2 cellular contexts compared by ENCODE assay signal in the genomic region with DNA sequence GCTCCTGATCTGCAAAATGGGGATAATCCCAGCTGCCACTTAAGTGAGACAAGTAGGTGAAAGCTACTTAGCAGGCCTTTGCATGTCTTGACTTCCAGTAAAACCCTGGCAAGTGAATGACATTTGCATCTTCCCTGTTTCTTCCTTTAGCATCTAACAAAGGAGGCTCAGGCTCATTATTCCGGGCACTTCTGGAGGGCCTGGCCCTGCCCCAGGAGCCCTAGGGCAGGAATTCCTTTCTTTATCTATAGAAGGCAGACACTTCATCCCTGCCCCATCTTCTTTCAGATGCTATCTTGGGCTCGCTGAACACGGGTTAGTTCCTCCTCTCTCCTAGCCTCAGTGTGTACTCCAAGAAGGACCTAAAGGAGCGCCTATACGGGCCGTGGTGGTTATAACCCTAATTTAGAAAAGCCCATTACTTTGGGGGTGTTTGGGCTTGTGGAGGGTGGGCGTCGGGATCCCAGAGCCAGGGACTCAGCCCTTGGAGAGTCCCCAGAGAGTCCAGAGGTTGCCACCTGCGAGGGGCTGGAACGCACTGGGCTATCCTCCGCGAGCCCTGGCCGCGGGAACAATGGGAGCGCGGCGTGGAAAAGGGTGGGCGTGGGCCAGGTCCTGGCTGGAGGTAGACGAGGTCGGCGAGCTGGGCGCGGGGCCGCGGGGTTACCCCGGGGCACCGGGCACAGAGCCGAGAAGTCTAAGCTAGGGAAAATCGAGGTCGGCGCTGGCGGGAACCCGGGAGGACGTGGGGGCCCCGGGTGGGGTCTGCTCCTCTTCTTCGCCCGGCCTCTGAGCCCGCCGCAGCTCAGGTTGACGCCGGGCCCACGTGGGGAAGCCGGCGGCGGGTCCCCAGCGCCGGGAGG.
TF ChIP-seq lines count a peak whose summit lies in the region.

No MANE protein-coding gene starts in this region.

TF ChIP-seq in H1, 55 proteins besides CTCF, POLR2A, EP300 and RAD21 (continues in another document):
- TF ChIP-seq SP4 (IDR thresholded peaks at IDR 0.05; ENCODE audit: low read length): no peak
- TF ChIP-seq SIRT6 (IDR thresholded peaks at IDR 0.05; ENCODE audit: low read length): no peak
- TF ChIP-seq EGR1 (IDR thresholded peaks at IDR 0.05; ENCODE audit: borderline replicate concordance, low read depth, low read length): no peak
- TF ChIP-seq TAF7 (optimal IDR thresholded peaks at IDR 0.05; ENCODE audit: borderline replicate concordance, low read depth, low read length): no peak
- no peak for TF ChIP-seq RXRA (IDR thresholded peaks at IDR 0.05; ENCODE audit: insufficient read depth, low read depth, low read length)
- no peak for TF ChIP-seq CEBPB (IDR thresholded peaks at IDR 0.05; ENCODE audit: low read depth, low read length)
- TF ChIP-seq, protein P1, sequence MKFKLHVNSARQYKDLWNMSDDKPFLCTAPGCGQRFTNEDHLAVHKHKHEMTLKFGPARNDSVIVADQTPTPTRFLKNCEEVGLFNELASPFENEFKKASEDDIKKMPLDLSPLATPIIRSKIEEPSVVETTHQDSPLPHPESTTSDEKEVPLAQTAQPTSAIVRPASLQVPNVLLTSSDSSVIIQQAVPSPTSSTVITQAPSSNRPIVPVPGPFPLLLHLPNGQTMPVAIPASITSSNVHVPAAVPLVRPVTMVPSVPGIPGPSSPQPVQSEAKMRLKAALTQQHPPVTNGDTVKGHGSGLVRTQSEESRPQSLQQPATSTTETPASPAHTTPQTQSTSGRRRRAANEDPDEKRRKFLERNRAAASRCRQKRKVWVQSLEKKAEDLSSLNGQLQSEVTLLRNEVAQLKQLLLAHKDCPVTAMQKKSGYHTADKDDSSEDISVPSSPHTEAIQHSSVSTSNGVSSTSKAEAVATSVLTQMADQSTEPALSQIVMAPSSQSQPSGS (IDR thresholded peaks at IDR 0.05; ENCODE audit: low read length): no peak
- TF ChIP-seq RNF2 (IDR thresholded peaks at IDR 0.05; ENCODE audit: borderline replicate concordance, low read depth, low read length, missing control alignments, poor library complexity, severe bottlenecking): no peak
- TF ChIP-seq, protein P2, sequence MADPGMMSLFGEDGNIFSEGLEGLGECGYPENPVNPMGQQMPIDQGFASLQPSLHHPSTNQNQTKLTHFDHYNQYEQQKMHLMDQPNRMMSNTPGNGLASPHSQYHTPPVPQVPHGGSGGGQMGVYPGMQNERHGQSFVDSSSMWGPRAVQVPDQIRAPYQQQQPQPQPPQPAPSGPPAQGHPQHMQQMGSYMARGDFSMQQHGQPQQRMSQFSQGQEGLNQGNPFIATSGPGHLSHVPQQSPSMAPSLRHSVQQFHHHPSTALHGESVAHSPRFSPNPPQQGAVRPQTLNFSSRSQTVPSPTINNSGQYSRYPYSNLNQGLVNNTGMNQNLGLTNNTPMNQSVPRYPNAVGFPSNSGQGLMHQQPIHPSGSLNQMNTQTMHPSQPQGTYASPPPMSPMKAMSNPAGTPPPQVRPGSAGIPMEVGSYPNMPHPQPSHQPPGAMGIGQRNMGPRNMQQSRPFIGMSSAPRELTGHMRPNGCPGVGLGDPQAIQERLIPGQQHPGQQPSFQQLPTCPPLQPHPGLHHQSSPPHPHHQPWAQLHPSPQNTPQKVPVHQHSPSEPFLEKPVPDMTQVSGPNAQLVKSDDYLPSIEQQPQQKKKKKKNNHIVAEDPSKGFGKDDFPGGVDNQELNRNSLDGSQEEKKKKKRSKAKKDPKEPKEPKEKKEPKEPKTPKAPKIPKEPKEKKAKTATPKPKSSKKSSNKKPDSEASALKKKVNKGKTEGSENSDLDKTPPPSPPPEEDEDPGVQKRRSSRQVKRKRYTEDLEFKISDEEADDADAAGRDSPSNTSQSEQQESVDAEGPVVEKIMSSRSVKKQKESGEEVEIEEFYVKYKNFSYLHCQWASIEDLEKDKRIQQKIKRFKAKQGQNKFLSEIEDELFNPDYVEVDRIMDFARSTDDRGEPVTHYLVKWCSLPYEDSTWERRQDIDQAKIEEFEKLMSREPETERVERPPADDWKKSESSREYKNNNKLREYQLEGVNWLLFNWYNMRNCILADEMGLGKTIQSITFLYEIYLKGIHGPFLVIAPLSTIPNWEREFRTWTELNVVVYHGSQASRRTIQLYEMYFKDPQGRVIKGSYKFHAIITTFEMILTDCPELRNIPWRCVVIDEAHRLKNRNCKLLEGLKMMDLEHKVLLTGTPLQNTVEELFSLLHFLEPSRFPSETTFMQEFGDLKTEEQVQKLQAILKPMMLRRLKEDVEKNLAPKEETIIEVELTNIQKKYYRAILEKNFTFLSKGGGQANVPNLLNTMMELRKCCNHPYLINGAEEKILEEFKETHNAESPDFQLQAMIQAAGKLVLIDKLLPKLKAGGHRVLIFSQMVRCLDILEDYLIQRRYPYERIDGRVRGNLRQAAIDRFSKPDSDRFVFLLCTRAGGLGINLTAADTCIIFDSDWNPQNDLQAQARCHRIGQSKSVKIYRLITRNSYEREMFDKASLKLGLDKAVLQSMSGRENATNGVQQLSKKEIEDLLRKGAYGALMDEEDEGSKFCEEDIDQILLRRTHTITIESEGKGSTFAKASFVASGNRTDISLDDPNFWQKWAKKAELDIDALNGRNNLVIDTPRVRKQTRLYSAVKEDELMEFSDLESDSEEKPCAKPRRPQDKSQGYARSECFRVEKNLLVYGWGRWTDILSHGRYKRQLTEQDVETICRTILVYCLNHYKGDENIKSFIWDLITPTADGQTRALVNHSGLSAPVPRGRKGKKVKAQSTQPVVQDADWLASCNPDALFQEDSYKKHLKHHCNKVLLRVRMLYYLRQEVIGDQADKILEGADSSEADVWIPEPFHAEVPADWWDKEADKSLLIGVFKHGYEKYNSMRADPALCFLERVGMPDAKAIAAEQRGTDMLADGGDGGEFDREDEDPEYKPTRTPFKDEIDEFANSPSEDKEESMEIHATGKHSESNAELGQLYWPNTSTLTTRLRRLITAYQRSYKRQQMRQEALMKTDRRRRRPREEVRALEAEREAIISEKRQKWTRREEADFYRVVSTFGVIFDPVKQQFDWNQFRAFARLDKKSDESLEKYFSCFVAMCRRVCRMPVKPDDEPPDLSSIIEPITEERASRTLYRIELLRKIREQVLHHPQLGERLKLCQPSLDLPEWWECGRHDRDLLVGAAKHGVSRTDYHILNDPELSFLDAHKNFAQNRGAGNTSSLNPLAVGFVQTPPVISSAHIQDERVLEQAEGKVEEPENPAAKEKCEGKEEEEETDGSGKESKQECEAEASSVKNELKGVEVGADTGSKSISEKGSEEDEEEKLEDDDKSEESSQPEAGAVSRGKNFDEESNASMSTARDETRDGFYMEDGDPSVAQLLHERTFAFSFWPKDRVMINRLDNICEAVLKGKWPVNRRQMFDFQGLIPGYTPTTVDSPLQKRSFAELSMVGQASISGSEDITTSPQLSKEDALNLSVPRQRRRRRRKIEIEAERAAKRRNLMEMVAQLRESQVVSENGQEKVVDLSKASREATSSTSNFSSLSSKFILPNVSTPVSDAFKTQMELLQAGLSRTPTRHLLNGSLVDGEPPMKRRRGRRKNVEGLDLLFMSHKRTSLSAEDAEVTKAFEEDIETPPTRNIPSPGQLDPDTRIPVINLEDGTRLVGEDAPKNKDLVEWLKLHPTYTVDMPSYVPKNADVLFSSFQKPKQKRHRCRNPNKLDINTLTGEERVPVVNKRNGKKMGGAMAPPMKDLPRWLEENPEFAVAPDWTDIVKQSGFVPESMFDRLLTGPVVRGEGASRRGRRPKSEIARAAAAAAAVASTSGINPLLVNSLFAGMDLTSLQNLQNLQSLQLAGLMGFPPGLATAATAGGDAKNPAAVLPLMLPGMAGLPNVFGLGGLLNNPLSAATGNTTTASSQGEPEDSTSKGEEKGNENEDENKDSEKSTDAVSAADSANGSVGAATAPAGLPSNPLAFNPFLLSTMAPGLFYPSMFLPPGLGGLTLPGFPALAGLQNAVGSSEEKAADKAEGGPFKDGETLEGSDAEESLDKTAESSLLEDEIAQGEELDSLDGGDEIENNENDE (IDR thresholded peaks at IDR 0.05; ENCODE audit: insufficient replicate concordance, low read length): no peak
- TF ChIP-seq TBP (IDR thresholded peaks at IDR 0.05; ENCODE audit: low read depth, low read length): peak; percentile 40; the same call in 1 of the 2 replicates
- no peak for TF ChIP-seq JUN (IDR thresholded peaks at IDR 0.05; ENCODE audit: low read depth, low read length)
- TF ChIP-seq TAF1 (IDR thresholded peaks at IDR 0.05; ENCODE audit: low read depth, low read length): peak; percentile 39; the same call in 1 of the 2 replicates

TF ChIP-seq in neural cell, 6 proteins besides CTCF, POLR2A, EP300 and RAD21:
- TF ChIP-seq EZH2 (IDR thresholded peaks at IDR 0.05; ENCODE audit: borderline replicate concordance, insufficient read depth, low read length, poor library complexity, severe bottlenecking) (no peak), MXI1 (conservative IDR thresholded peaks at IDR 0.05; ENCODE audit: poor library complexity, severe bottlenecking) (peak; percentile 66), SMC3 (conservative IDR thresholded peaks at IDR 0.05; ENCODE audit: poor library complexity) (no peak), POLR2AphosphoS5 (IDR thresholded peaks at IDR 0.05) (no peak), TAF1 (IDR thresholded peaks at IDR 0.05; ENCODE audit: low read depth) (no peak)
- TF ChIP-seq, protein P3, sequence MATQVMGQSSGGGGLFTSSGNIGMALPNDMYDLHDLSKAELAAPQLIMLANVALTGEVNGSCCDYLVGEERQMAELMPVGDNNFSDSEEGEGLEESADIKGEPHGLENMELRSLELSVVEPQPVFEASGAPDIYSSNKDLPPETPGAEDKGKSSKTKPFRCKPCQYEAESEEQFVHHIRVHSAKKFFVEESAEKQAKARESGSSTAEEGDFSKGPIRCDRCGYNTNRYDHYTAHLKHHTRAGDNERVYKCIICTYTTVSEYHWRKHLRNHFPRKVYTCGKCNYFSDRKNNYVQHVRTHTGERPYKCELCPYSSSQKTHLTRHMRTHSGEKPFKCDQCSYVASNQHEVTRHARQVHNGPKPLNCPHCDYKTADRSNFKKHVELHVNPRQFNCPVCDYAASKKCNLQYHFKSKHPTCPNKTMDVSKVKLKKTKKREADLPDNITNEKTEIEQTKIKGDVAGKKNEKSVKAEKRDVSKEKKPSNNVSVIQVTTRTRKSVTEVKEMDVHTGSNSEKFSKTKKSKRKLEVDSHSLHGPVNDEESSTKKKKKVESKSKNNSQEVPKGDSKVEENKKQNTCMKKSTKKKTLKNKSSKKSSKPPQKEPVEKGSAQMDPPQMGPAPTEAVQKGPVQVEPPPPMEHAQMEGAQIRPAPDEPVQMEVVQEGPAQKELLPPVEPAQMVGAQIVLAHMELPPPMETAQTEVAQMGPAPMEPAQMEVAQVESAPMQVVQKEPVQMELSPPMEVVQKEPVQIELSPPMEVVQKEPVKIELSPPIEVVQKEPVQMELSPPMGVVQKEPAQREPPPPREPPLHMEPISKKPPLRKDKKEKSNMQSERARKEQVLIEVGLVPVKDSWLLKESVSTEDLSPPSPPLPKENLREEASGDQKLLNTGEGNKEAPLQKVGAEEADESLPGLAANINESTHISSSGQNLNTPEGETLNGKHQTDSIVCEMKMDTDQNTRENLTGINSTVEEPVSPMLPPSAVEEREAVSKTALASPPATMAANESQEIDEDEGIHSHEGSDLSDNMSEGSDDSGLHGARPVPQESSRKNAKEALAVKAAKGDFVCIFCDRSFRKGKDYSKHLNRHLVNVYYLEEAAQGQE (IDR thresholded peaks at IDR 0.05; ENCODE audit: borderline replicate concordance): peak; percentile 2
